8 cellular contexts compared by ENCODE assay signal in genomic region chr9:503881-504852, GRCh38. TPM values are rescaled to one million over a fixed set of nuclear protein-coding genes. Genes with fewer than 3 reads are reported as not detected.
DNase-seq lines count a peak whose midpoint lies in the region; ATAC-seq and TF ChIP-seq lines count a peak whose summit lies in the region.

TSS of gene KANK1 (plus strand) at chr9:504695.

- H3K27me3 Mint-ChIP-seq in CD4-positive, alpha-beta memory T cell = peaks cover 3 to 5% of the 10 kb centered on the region in 2 donors
- H3K27me3 Mint-ChIP-seq in activated T-cell treated with anti-CD3 and anti-CD28 coated beads, Interleukin-2, amount 50 U/mL, for 72 hours (ENCODE audit: low read depth) = peaks cover 20% of the 10 kb centered on the region

- H4K20me1 ChIP-seq in OCI-LY7 (ENCODE audit: insufficient read depth, low read length) = no peaks in the 10 kb centered on the region

- peak within 1 kb of the TSS; percentile 37 to 85 (median 83) for H3K27ac Mint-ChIP-seq in CD4-positive, alpha-beta memory T cell
- H3K27ac Mint-ChIP-seq in activated T-cell treated with anti-CD3 and anti-CD28 coated beads, Interleukin-2, amount 50 U/mL, for 72 hours = peak within 1 kb of the TSS; percentile 67

- peak within 1 kb of the TSS; percentile 12 for H3K27ac ChIP-seq in CD4-positive, alpha-beta memory T cell (ENCODE audit: low read depth, low read length)
- H3K27ac ChIP-seq in OCI-LY7 (ENCODE audit: low read depth, low read length, poor library complexity, severe bottlenecking) = peak within 1 kb of the TSS; percentile 63
- peak within 1 kb of the TSS; percentile 84 to 96 (median 90) for H3K27ac ChIP-seq in esophagus squamous epithelium

- no peaks in the 10 kb centered on the region for H3K27me3 ChIP-seq in CD4-positive, alpha-beta memory T cell (ENCODE audit: insufficient read depth, low read length)
- peaks cover 0 to 14% (median 0%) of the 10 kb centered on the region in 4 donors for H3K27me3 ChIP-seq in esophagus squamous epithelium

- peak; percentile 72 to 85 (median 79) for DNase-seq in CD4-positive, alpha-beta memory T cell
- DNase-seq in OCI-LY7 (ENCODE audit: low spot score) = peak; percentile 91
- DNase-seq in activated T-cell treated with anti-CD3 and anti-CD28 coated beads, Interleukin-2, amount 50 U/mL, for 72 hours = peak; percentile 83 to 84
- DNase-seq in esophagus squamous epithelium (lab: John Stamatoyannopoulos, UW) = no peak
- DNase-seq in myocyte (ENCODE audit: low read depth) = peak; percentile 82
- DNase-seq in stimulated activated CD8-positive, alpha-beta memory T cell treated with anti-CD3 and anti-CD28 coated beads, Interleukin-7, amount 100 ng/mL, for 4 hours (ENCODE audit: low read depth in 2 of 2) = peak; percentile 19 to 65

- H2AFZ ChIP-seq in OCI-LY7 (ENCODE audit: low read length) = peak within 1 kb of the TSS; percentile 78

- H3K9me3 ChIP-seq in CD4-positive, alpha-beta memory T cell (ENCODE audit: control insufficient read depth in 1 of 2, low read length in 2 of 2) = no peaks in the 10 kb centered on the region
- H3K9me3 ChIP-seq in OCI-LY7 (ENCODE audit: low read length) = no peaks in the 10 kb centered on the region
- no peaks in the 10 kb centered on the region for H3K9me3 ChIP-seq in esophagus squamous epithelium

- H3K9me2 ChIP-seq in OCI-LY7 (ENCODE audit: insufficient read depth, low read length) = no peaks in the 10 kb centered on the region

- BruUV-seq in OCI-LY7 (replicated peaks; lab: Mats Ljungman, UMichigan) = no TSS peak

- intact Hi-C loops in CD4-positive, alpha-beta memory T cell (cut with micrococcal nuclease) = loop anchor here (1.0 to 5.0 kb wide), 4 partner anchors 15 to 57 kb away; no protein-coding TSS in a partner anchor
- intact Hi-C loops in OCI-LY7 (cut with micrococcal nuclease; ENCODE audit: unreplicated experiment) = loop anchor here (1.0 to 2.0 kb wide), 4 partner anchors 33 to 261 kb away; no protein-coding TSS in a partner anchor
- intact Hi-C loops in esophagus squamous epithelium (cut with DNase I) = no loop called here

- peak in 2 of 4 donors; percentile 47 to 48 for TF ChIP-seq POLR2A in esophagus squamous epithelium (IDR thresholded peaks at IDR 0.05)

- 5% methylated on average over 4 of the region's 119 CpGs; no CpG with 5 or more reads in 1 of the 2 donors for WGBS in esophagus squamous epithelium, 2 donors

- ATAC-seq in GM19372 (IDR thresholded peaks at IDR 0.05; ENCODE audit: low read depth, unreplicated experiment) (peak; percentile 82), HG03469 (IDR thresholded peaks at IDR 0.05; ENCODE audit: unreplicated experiment) (peak; percentile 77)
- ATAC-seq in activated T-cell treated with anti-CD3 and anti-CD28 coated beads, Interleukin-2, amount 50 U/mL, for 72 hours (replicated peaks in 1 of 2) = peak; percentile 81 to 87

- peak; percentile 71 for TF ChIP-seq CTCF in OCI-LY7 (conservative IDR thresholded peaks at IDR 0.05; ENCODE audit: low read length)
- TF ChIP-seq CTCF in esophagus squamous epithelium (IDR thresholded peaks at IDR 0.05) = peak in 5 of 6 experiments; percentile 10 to 47 (median 19)

- H3K79me2 ChIP-seq in OCI-LY7 (ENCODE audit: insufficient read depth, low read depth, low read length) = peaks cover 23% of the 10 kb centered on the region; the same call in 1 of the 2 replicates

- H3K4me1 ChIP-seq in CD4-positive, alpha-beta memory T cell (ENCODE audit: insufficient read depth, low read length) = peaks cover 7% of the 10 kb centered on the region
- peaks cover 29% of the 10 kb centered on the region for H3K4me1 ChIP-seq in OCI-LY7 (ENCODE audit: insufficient read depth, low read length, poor library complexity, severe bottlenecking)
- H3K4me1 ChIP-seq in esophagus squamous epithelium = peaks cover 0 to 33% (median 7%) of the 10 kb centered on the region in 3 donors

- H3K36me3 Mint-ChIP-seq in CD4-positive, alpha-beta memory T cell = peaks cover 0 to 2% of the 10 kb centered on the region in 2 donors
- H3K36me3 Mint-ChIP-seq in activated T-cell treated with anti-CD3 and anti-CD28 coated beads, Interleukin-2, amount 50 U/mL, for 72 hours (ENCODE audit: insufficient read depth in 2 of 2) = no peaks in the 10 kb centered on the region

- H3K4me2 ChIP-seq in OCI-LY7 (ENCODE audit: low read length) = peak within 1 kb of the TSS; percentile 71

- H3K36me3 ChIP-seq in CD4-positive, alpha-beta memory T cell (ENCODE audit: insufficient read depth, low read length) = no peaks in the 10 kb centered on the region
- H3K36me3 ChIP-seq in OCI-LY7 (ENCODE audit: insufficient read depth, low read length) = peaks cover 6% of the 10 kb centered on the region; the same call in 1 of the 2 replicates
- no peaks in the 10 kb centered on the region for H3K36me3 ChIP-seq in esophagus squamous epithelium

- POLR2A ChIA-PET in CD4-positive, alpha-beta memory T cell (lab: Charles Lee; ENCODE audit: partially characterized antibody) = interaction anchor here (0.7 to 1.9 kb wide), 7 partner anchors 10 to 37 kb away, joined by 3 to 10 read pairs (median 6); no protein-coding TSS in a partner anchor
- POLR2A ChIA-PET in OCI-LY7 (lab: Charles Lee) = interaction anchor here (0.5 to 2.2 kb wide), 18 partner anchors 9 to 300 kb away, joined by 3 to 11 read pairs (median 4); no protein-coding TSS in a partner anchor

- H3K4me3 ChIP-seq in CD4-positive, alpha-beta memory T cell (ENCODE audit: low read length in 2 of 2) = peak within 1 kb of the TSS; percentile 47 to 86
- peak within 1 kb of the TSS; percentile 88 for H3K4me3 ChIP-seq in OCI-LY7 (ENCODE audit: low read depth, low read length, poor library complexity, severe bottlenecking)
- peak within 1 kb of the TSS; percentile 63 to 84 (median 66) for H3K4me3 ChIP-seq in esophagus squamous epithelium

- peak within 1 kb of the TSS; percentile 83 to 89 (median 86) for H3K4me3 Mint-ChIP-seq in CD4-positive, alpha-beta memory T cell
- H3K4me3 Mint-ChIP-seq in activated T-cell treated with anti-CD3 and anti-CD28 coated beads, Interleukin-2, amount 50 U/mL, for 72 hours = peak within 1 kb of the TSS; percentile 75 to 95

- no peaks in the 10 kb centered on the region for H3K9me3 Mint-ChIP-seq in CD4-positive, alpha-beta memory T cell
- no peaks in the 10 kb centered on the region for H3K9me3 Mint-ChIP-seq in activated T-cell treated with anti-CD3 and anti-CD28 coated beads, Interleukin-2, amount 50 U/mL, for 72 hours

- CTCF ChIA-PET in CD4-positive, alpha-beta memory T cell (lab: Charles Lee; ENCODE audit: partially characterized antibody) = interaction anchor here (0.7 to 1.8 kb wide), 8 partner anchors 10 to 44 kb away, joined by 3 to 9 read pairs (median 3); no protein-coding TSS in a partner anchor
- CTCF ChIA-PET in OCI-LY7 (lab: Charles Lee; ENCODE audit: unreplicated experiment) = interaction anchor here (1.3 kb wide), 1 partner anchor 65 kb away, joined by 3 read pairs; no protein-coding TSS in a partner anchor

- peaks cover 7 to 30% (median 16%) of the 10 kb centered on the region in 4 donors for H3K4me1 Mint-ChIP-seq in CD4-positive, alpha-beta memory T cell
- H3K4me1 Mint-ChIP-seq in activated T-cell treated with anti-CD3 and anti-CD28 coated beads, Interleukin-2, amount 50 U/mL, for 72 hours (ENCODE audit: low read depth) = peaks cover 28% of the 10 kb centered on the region

RNA-seq across cellular contexts. Expression of gene KANK1, which starts in this region (rescaled TPM):
- 10 to 100 TPM; 25.9 TPM for total RNA-seq in CD4-positive, alpha-beta memory T cell
- polyA plus RNA-seq in CD4-positive, alpha-beta memory T cell = 10 to 100 TPM in 1 of 2 donors, 1 to 10 TPM in 1; 9.1 to 17.3 TPM
- total RNA-seq in OCI-LY7 (2014; rRNA removed; shearing (Covaris generic)) = 16.5 and 18.8 TPM in 2 replicates
- total RNA-seq in OCI-LY7 (2022) (41.0 and 45.8 TPM in 2 replicates), esophagus squamous epithelium (100 to 1,000 TPM in 2 of 4 donors, 10 to 100 TPM in 2; 61.9 to 132 (median 93.6) TPM), myocyte (196 and 279 TPM in 2 replicates)
- total RNA-seq in activated T-cell treated with anti-CD3 and anti-CD28 coated beads, Interleukin-2, amount 50 U/mL, for 72 hours = 1 to 10 TPM; 6.2 to 6.7 TPM
- 53.8 TPM for polyA plus RNA-seq in myocyte (2012)

Comparison
In these comparisons a context has a peak if more than half of its experiments do, and no peak if none do; other contexts are left out.
1. H3K27ac ChIP-seq: peak in every context shown above with its lines; median percentile 90 in esophagus squamous epithelium; 63 in OCI-LY7; 12 in CD4-positive, alpha-beta memory T cell.